ENCODE assay signal across 15 cellular contexts in the genomic region with DNA sequence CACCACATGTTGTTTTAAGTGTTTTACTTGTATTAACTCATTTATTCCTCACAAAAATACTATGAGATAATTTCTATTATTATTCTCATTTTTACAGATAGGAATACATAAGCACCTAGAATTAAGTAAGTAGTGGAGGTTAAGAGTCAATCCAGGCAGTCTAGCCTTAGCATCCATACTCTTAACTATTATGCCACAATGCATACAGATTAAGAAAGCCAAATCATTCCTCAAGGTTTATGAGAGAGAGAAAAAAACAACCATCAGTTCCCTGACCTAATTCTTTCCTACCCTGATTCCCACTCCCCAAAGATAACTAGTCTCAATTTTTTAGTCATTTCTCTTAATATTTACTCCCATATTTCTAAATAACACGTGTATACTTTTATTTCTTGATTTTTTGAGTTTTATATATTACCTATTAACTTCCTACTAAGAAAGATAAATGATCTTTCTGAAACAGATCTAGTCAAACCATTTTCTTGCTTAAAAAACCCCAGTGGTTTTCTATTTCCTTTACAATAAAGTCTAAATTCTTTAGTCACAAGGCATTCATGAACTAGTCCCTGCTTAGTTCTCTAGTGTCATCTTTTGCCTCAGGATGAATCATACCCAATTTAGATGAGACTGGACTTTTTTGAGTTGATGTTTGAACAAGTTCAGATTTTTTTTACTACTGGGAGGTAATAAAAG. TPM values are rescaled to one million over a fixed set of nuclear protein-coding genes. Genes with fewer than 3 reads are reported as not detected.
DNase-seq lines count a peak whose midpoint lies in the region; ATAC-seq and TF ChIP-seq lines count a peak whose summit lies in the region.
"Had no signal": no experiment of that assay in that cellular context is flagged by ENCODE, and none has a peak within 500 bp of the region (broad histone marks: within the 10 kb centered on the region; RNA-seq: fewer than 3 reads in every experiment).

No MANE protein-coding gene starts in this region.

- H3K4me1 Mint-ChIP-seq in T-helper 1 cell treated with Interleukin-12 subunit alpha and Interleukin-12 subunit beta and Interleukin-4 antibody, amounts not matched to agents 30 μg/mL and 1 μg/mL, for 36 hours (ENCODE audit: low read depth) = peaks cover 35% of the 10 kb centered on the region
- H3K4me1 Mint-ChIP-seq: activated B cell treated with CpG ODN at 0.5 μM for 24 hours had no signal

- peak overlapping the region; percentile 50 for H3K4me3 Mint-ChIP-seq in T-helper 1 cell treated with Interleukin-12 subunit alpha and Interleukin-12 subunit beta and Interleukin-4 antibody, amounts not matched to agents 30 μg/mL and 1 μg/mL, for 36 hours
- H3K4me3 Mint-ChIP-seq: activated B cell treated with CpG ODN at 0.5 μM for 24 hours had no signal

- H3K27me3 Mint-ChIP-seq in T-helper 1 cell treated with Interleukin-12 subunit alpha and Interleukin-12 subunit beta and Interleukin-4 antibody, amounts not matched to agents 30 μg/mL and 1 μg/mL, for 36 hours (ENCODE audit: low read depth) = no peaks in the 10 kb centered on the region
- H3K27me3 Mint-ChIP-seq: activated B cell treated with CpG ODN at 0.5 μM for 24 hours had no signal

- peak; percentile 62 for DNase-seq in EL
- peak; percentile 64 to 76 for DNase-seq in foreskin keratinocyte
- DNase-seq in NK-92 (lab: John Stamatoyannopoulos, UW; ENCODE audit: unreplicated experiment) = no peak
- no peak for DNase-seq in germinal center (ENCODE audit: low spot score)
- no peak for DNase-seq in NCI-H510A treated with DMSO at 0.1 percent for 48 hours (lab: John Stamatoyannopoulos, UW)
- DNase-seq: activated B cell treated with CpG ODN at 0.5 μM for 24 hours, DMS 273 treated with DMSO at 0.1 percent for 48 hours, left ventricle myocardium superior, psoas muscle, uterus had no signal

- no peaks in the 10 kb centered on the region for H3K9me3 Mint-ChIP-seq in T-helper 1 cell treated with Interleukin-12 subunit alpha and Interleukin-12 subunit beta and Interleukin-4 antibody, amounts not matched to agents 30 μg/mL and 1 μg/mL, for 36 hours
- H3K9me3 Mint-ChIP-seq: activated B cell treated with CpG ODN at 0.5 μM for 24 hours had no signal

- no peak for TF ChIP-seq CTCF in foreskin keratinocyte (conservative IDR thresholded peaks at IDR 0.05)

- H3K27ac Mint-ChIP-seq in T-helper 1 cell treated with Interleukin-12 subunit alpha and Interleukin-12 subunit beta and Interleukin-4 antibody, amounts not matched to agents 30 μg/mL and 1 μg/mL, for 36 hours = peak overlapping the region; percentile 79
- H3K27ac Mint-ChIP-seq: activated B cell treated with CpG ODN at 0.5 μM for 24 hours had no signal

- peaks cover 42% of the 10 kb centered on the region for H3K4me1 ChIP-seq in foreskin keratinocyte
- H3K4me1 ChIP-seq: psoas muscle, uterus had no signal

- ATAC-seq in GM21619 (IDR thresholded peaks at IDR 0.05; ENCODE audit: unreplicated experiment) (peak; percentile 82), foreskin keratinocyte (peak; percentile 60), HG03097 (IDR thresholded peaks at IDR 0.05; ENCODE audit: low FRiP score, unreplicated experiment) (no peak)
- ATAC-seq: HepG2, left ventricle myocardium superior, psoas muscle, Right ventricle myocardium inferior had no signal

- H3K36me3 Mint-ChIP-seq in T-helper 1 cell treated with Interleukin-12 subunit alpha and Interleukin-12 subunit beta and Interleukin-4 antibody, amounts not matched to agents 30 μg/mL and 1 μg/mL, for 36 hours (ENCODE audit: low read depth) = peaks cover 33% of the 10 kb centered on the region

- H3K27ac ChIP-seq in foreskin keratinocyte = peak overlapping the region; percentile 50
- H3K27ac ChIP-seq: psoas muscle, uterus had no signal

- H3K27me3 ChIP-seq in foreskin keratinocyte = no peaks in the 10 kb centered on the region
- H3K27me3 ChIP-seq: uterus had no signal

RNA-seq across cellular contexts. Expression of a gene that starts 16.0 kb away (rescaled TPM):
- 106 and 139 TPM in 2 replicates for total RNA-seq in foreskin keratinocyte
- 9.2 and 9.7 TPM in 2 replicates for polyA plus RNA-seq in foreskin keratinocyte

Comparison
In these comparisons a context has a peak if more than half of its experiments do, and no peak if none do; other contexts are left out.
1. DNase-seq: peak in EL (single experiment) and foreskin keratinocyte (2 of 2); none in NK-92 (single experiment), germinal center (single experiment) and NCI-H510A treated with DMSO at 0.1 percent for 48 hours (single experiment).